In genomic region chr13:78689011-78689410, GRCh38 we compare ENCODE assay signal across 17 cellular contexts. TPM values are rescaled to one million over a fixed set of nuclear protein-coding genes. Genes with fewer than 3 reads are reported as not detected.
DNase-seq lines count a peak whose midpoint lies in the region; ATAC-seq, FAIRE-seq and TF ChIP-seq lines count a peak whose summit lies in the region.
"Had no signal": no experiment of that assay in that cellular context is flagged by ENCODE, and none has a peak within 500 bp of the region (broad histone marks: within the 10 kb centered on the region; RNA-seq: fewer than 3 reads in every experiment).

No MANE protein-coding gene starts in this region.

- no peak for DNase-seq in heart left ventricle
- no peak for DNase-seq in Right ventricle myocardium inferior (ENCODE audit: missing footprints)
- peak; percentile 10 for DNase-seq in inferior parietal cortex (ENCODE audit: extremely low spot score)
- peak; percentile 2 for DNase-seq in small intestine
- DNase-seq in Peyer's patch: no peak
- DNase-seq in UCSD-AML1 (lab: John Stamatoyannopoulos, UW; ENCODE audit: unreplicated experiment): no peak
- no peak for DNase-seq in NCI-H774 (lab: John Stamatoyannopoulos, UW)
- DNase-seq: activated CD8-positive, alpha-beta memory T cell treated with anti-CD3 and anti-CD28 coated beads, Interleukin-2, amount 50 U/mL, for 4 hours; cerebellar nuclear complex; esophagus squamous epithelium; NCI-H1048; SHP77; stimulated activated CD4-positive, alpha-beta T cell treated with anti-CD3 and anti-CD28 coated beads, Interleukin-1b, Interleukin-23, amount 100 ng/mL, for 48 hours; stimulated activated CD8-positive, alpha-beta memory T cell treated with anti-CD3 and anti-CD28 coated beads, Interleukin-4, amount 100 ng/mL, for 48 hours had no signal

- peak in 8 of 12 donors; percentile 19 to 44 (median 26) for TF ChIP-seq CTCF in heart left ventricle (IDR thresholded peaks at IDR 0.05)
- peak; percentile 64 for TF ChIP-seq CTCF in VCaP (conservative IDR thresholded peaks at IDR 0.05)
- peak in 2 of 6 experiments; percentile 10 to 14 for TF ChIP-seq CTCF in Peyer's patch (IDR thresholded peaks at IDR 0.05)

- ATAC-seq in heart left ventricle: peak in 1 of 4 donors; percentile 36
- no peak for ATAC-seq in Right ventricle myocardium inferior
- ATAC-seq: activated naive CD4-positive, alpha-beta T cell treated with anti-CD3 and anti-CD28 coated beads, Interleukin-2, amount 50 U/mL, for 72 hours had no signal

- 27 to 42% (median 31%) methylated on average over 2 of the region's 2 CpGs for WGBS in heart left ventricle, 4 donors
- WGBS in small intestine, 3 donors: 31 to 39% (median 32%) methylated on average over 2 of the region's 2 CpGs

- intact Hi-C loops in heart left ventricle (cut with DNase I): loop anchor here in 2 of 10 donors (5.0 kb wide), 1 partner anchor 447 kb away; no protein-coding TSS in a partner anchor
- intact Hi-C loops in Right ventricle myocardium inferior (cut with DNase I): loop anchor here (10.0 kb wide), 1 partner anchor 444 kb away; no protein-coding TSS in a partner anchor

- H3K27me3 ChIP-seq in heart left ventricle (peaks cover 0 to 12% (median 0%) of the 10 kb centered on the region in 9 donors), small intestine (ENCODE audit: control insufficient read depth in 2 of 2, insufficient read depth in 2 of 2, low read length in 2 of 2) (no peaks in the 10 kb centered on the region), Peyer's patch (no peaks in the 10 kb centered on the region)
- H3K27me3 ChIP-seq: esophagus squamous epithelium had no signal

- peaks cover 0 to 2% (median 0%) of the 10 kb centered on the region in 12 donors for H3K9me3 ChIP-seq in heart left ventricle
- H3K9me3 ChIP-seq in small intestine (ENCODE audit: control insufficient read depth, low read depth): no peaks in the 10 kb centered on the region
- H3K9me3 ChIP-seq in Peyer's patch: no peaks in the 10 kb centered on the region
- H3K9me3 ChIP-seq: esophagus squamous epithelium had no signal

- no peaks in the 10 kb centered on the region for H3K4me1 ChIP-seq in heart left ventricle
- no peaks in the 10 kb centered on the region for H3K4me1 ChIP-seq in small intestine (ENCODE audit: control insufficient read depth in 2 of 2, insufficient read depth in 1 of 2, low read depth in 1 of 2, low read length in 1 of 2)
- H3K4me1 ChIP-seq in Peyer's patch: no peaks in the 10 kb centered on the region
- H3K4me1 ChIP-seq: esophagus squamous epithelium had no signal

- no peak overlapping the region for H3K27ac ChIP-seq in heart left ventricle
- H3K27ac ChIP-seq in VCaP: no peak overlapping the region
- H3K27ac ChIP-seq in small intestine (ENCODE audit: low read depth in 1 of 2, low read length in 1 of 2): no peak overlapping the region
- no peak overlapping the region for H3K27ac ChIP-seq in Peyer's patch
- H3K27ac ChIP-seq: esophagus squamous epithelium had no signal

- TF ChIP-seq POLR2A in heart left ventricle (IDR thresholded peaks at IDR 0.05): no peak
- TF ChIP-seq POLR2A in Peyer's patch (IDR thresholded peaks at IDR 0.05): no peak

- H3K36me3 ChIP-seq in heart left ventricle (no peaks in the 10 kb centered on the region), small intestine (ENCODE audit: control insufficient read depth in 2 of 2, insufficient read depth in 2 of 2, low read length in 2 of 2) (no peaks in the 10 kb centered on the region), Peyer's patch (no peaks in the 10 kb centered on the region)
- H3K36me3 ChIP-seq: esophagus squamous epithelium had no signal

- no peak for FAIRE-seq in small intestine (lab: Jason Lieb, UNC)
- FAIRE-seq: TTC549 had no signal

- no peak overlapping the region for H3K4me3 ChIP-seq in heart left ventricle
- H3K4me3 ChIP-seq in small intestine (ENCODE audit: low read depth in 1 of 2, low read length in 2 of 2): no peak overlapping the region
- H3K4me3 ChIP-seq in Peyer's patch: no peak overlapping the region
- H3K4me3 ChIP-seq: esophagus squamous epithelium had no signal

RNA-seq across cellular contexts. Expression of gene OBI1, which starts 30.1 kb away (rescaled TPM):
- 10 to 100 TPM in 4 of 9 donors, 1 to 10 TPM in 5; 7.7 to 12.3 (median 10.0) TPM for total RNA-seq in heart left ventricle
- 1 to 10 TPM; 2.4 to 7.7 TPM for polyA plus RNA-seq in heart left ventricle
- total RNA-seq in Right ventricle myocardium inferior: 9.7 TPM
- 1 to 10 TPM; 2.2 to 5.5 (median 2.5) TPM for polyA plus RNA-seq in small intestine
- 10 to 100 TPM in 1 of 4 donors, 1 to 10 TPM in 3; 4.4 to 13.2 (median 7.9) TPM for total RNA-seq in Peyer's patch

Comparison
In these comparisons a context has a peak if more than half of its experiments do, and no peak if none do; other contexts are left out.
1. DNase-seq: peak in inferior parietal cortex (single experiment) and small intestine (single experiment); none in heart left ventricle (0 of 5), Right ventricle myocardium inferior (single experiment), Peyer's patch (0 of 3), UCSD-AML1 (single experiment) and NCI-H774 (single experiment).